10 cellular contexts compared by ENCODE assay signal in the genomic region with DNA sequence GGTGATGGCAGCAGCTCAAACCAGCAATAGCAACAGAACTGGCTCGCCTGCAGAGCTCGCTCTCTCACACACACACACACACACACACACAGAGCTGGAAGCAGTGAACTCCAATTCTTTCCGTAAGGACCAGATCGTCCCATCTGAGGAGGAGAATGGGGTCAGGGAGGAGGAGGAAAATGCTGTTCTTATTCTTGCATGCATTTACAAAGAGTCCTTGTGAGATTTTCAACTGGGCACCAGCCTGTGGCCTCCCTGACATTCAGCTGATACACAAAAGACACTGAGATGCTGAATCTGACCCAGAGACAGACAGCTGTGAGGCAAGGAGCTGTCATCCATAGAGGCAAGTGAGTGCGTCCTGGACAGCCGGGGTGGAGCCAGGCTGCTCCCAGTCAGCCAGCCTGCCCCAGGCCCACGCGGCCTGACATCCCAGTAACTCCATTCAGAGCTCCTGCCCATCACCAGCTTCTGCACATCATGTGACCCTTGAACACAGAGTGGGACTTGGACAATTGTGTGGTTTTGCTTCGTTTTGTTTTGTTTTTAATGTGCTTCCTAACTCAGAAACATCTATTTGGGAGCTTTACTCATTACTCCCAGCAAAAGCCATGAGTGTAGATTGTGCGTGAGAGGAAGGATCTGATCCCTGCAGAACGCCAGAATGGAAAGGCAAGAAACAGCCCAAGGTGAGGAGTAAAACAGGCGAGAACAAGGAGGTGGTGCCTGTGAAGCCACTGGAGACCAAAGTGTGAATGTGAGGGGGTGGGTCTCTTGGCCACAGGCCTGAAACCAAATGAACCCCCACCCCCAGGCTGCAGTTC. TPM values are rescaled to one million over a fixed set of nuclear protein-coding genes. Genes with fewer than 3 reads are reported as not detected.
DNase-seq lines count a peak whose midpoint lies in the region; ATAC-seq, FAIRE-seq and TF ChIP-seq lines count a peak whose summit lies in the region.
"Had no signal": no experiment of that assay in that cellular context is flagged by ENCODE, and none has a peak within 500 bp of the region (broad histone marks: within the 10 kb centered on the region; RNA-seq: fewer than 3 reads in every experiment).

No MANE protein-coding gene starts in this region.

- H3K36me3 ChIP-seq in parathyroid adenoma (ENCODE audit: control insufficient read depth, insufficient read depth, low read length), result no peaks in the 10 kb centered on the region

- peaks cover 57% of the 10 kb centered on the region for H3K36me3 Mint-ChIP-seq in Calu3 (ENCODE audit: insufficient read depth, unreplicated experiment)

- intact Hi-C loops in Calu3 (cut with micrococcal nuclease; ENCODE audit: unreplicated experiment), result no loop called here

- no peak for FAIRE-seq in D721Med (lab: Jason Lieb, UNC)

- H3K79me2 ChIP-seq in parathyroid adenoma, result peaks cover 17% of the 10 kb centered on the region

- in situ Hi-C loops in SK-MEL-5 (cut with HindIII; ENCODE audit: low pct_unique_long_range_greater_than_20kb, low sequenced_read_pairs), result no loop called here

- H3K9me3 Mint-ChIP-seq in Calu3 (ENCODE audit: low read depth, unreplicated experiment), result no peaks in the 10 kb centered on the region

- peaks cover 16% of the 10 kb centered on the region for H3K4me1 Mint-ChIP-seq in Calu3 (ENCODE audit: low read depth, unreplicated experiment)

- CTCF ChIA-PET in Calu3 (lab: Charles Lee), result no interaction called here

- H3K4me3 ChIP-seq in parathyroid adenoma (ENCODE audit: low read depth, low read length), result no peak overlapping the region
- H3K4me3 ChIP-seq: SK-N-MC had no signal

- H3K27ac ChIP-seq in parathyroid adenoma, result peak overlapping the region; percentile 84
- H3K27ac ChIP-seq: SK-N-MC had no signal

- peak overlapping the region; percentile 89 for H3K4me3 Mint-ChIP-seq in Calu3 (ENCODE audit: low read depth, unreplicated experiment)

- ATAC-seq in activated CD4-positive, CD25-positive, alpha-beta regulatory T cell treated with anti-CD3 and anti-CD28 coated beads, Interleukin-2, amount 50 U/mL, for 24 hours, result no peak

- H3K27me3 ChIP-seq in parathyroid adenoma (ENCODE audit: control insufficient read depth, insufficient read depth, low read length), result no peaks in the 10 kb centered on the region

- no peaks in the 10 kb centered on the region for H3K9me3 ChIP-seq in parathyroid adenoma (ENCODE audit: control insufficient read depth, low read length)

- no peaks in the 10 kb centered on the region for H3K27me3 Mint-ChIP-seq in Calu3 (ENCODE audit: unreplicated experiment)

- no peak for TF ChIP-seq CTCF in Calu3 (IDR thresholded peaks at IDR 0.05; ENCODE audit: unreplicated experiment)
- no peak for TF ChIP-seq CTCF in parathyroid adenoma (IDR thresholded peaks at IDR 0.05)
- no peak for TF ChIP-seq CTCF in D721Med (IDR thresholded peaks at IDR 0.05; ENCODE audit: insufficient read depth, missing control alignments)

- peak overlapping the region; percentile 66 for H3K27ac Mint-ChIP-seq in Calu3 (ENCODE audit: unreplicated experiment)

- H2AFZ ChIP-seq in parathyroid adenoma, result no peak overlapping the region

- BruUV-seq in Calu3 (replicated peaks; lab: Mats Ljungman, UMichigan), result no TSS peak

- H3K4me1 ChIP-seq in parathyroid adenoma, result peaks cover 12% of the 10 kb centered on the region

- H3K9ac ChIP-seq in parathyroid adenoma, result no peak overlapping the region

- DNase-seq in Calu3 (no peak), SK-MEL-5 (ENCODE audit: low read depth, low spot score) (peak; percentile 59), fibroblast of peridontal ligament (ENCODE audit: extremely low read depth) (peak; percentile 22), NCI-H2227 (lab: John Stamatoyannopoulos, UW; ENCODE audit: unreplicated experiment) (no peak), NCI-H1092 (lab: John Stamatoyannopoulos, UW) (no peak), D721Med (ENCODE audit: insufficient read length, low spot score) (no peak)

- H3K4me2 ChIP-seq in parathyroid adenoma (ENCODE audit: low read length), result no peak overlapping the region

RNA-seq across cellular contexts. Expression of gene SERPINB9, which starts 2.1 kb away (rescaled TPM):
- 17.2 and 22.9 TPM in 2 replicates for total RNA-seq in Calu3 (2022)
- not detected in 2 replicates for total RNA-seq in SK-MEL-5 (2014; rRNA removed; shearing (Covaris generic))
- polyA plus RNA-seq in SK-MEL-5 (2015; cell fraction: cytosol; rRNA removed), result not detected in 2 replicates
- polyA plus RNA-seq in SK-MEL-5 (2015; cell fraction: nucleus; rRNA removed), result 0.04 TPM in 1 of 2 replicates, not detected in the other
- total RNA-seq: HT1080 had no signal

RNA-seq across cellular contexts. Expression of gene SERPINB1, which starts 59.4 kb away (rescaled TPM):
- 56.3 and 78.5 TPM in 2 replicates for total RNA-seq in Calu3 (2022)
- total RNA-seq in SK-MEL-5 (2014; rRNA removed; shearing (Covaris generic)), result 3.7 and 4.4 TPM in 2 replicates
- polyA plus RNA-seq in SK-MEL-5 (2015; cell fraction: cytosol; rRNA removed), result 5.8 and 7.5 TPM in 2 replicates
- 1.3 and 3.2 TPM in 2 replicates for polyA plus RNA-seq in SK-MEL-5 (2015; cell fraction: nucleus; rRNA removed)

Comparison
In these comparisons a context has a peak if more than half of its experiments do, and no peak if none do; other contexts are left out.
1. DNase-seq: peak in SK-MEL-5 (single experiment) and fibroblast of peridontal ligament (single experiment); none in Calu3 (single experiment), NCI-H2227 (single experiment), NCI-H1092 (single experiment) and D721Med (single experiment).
2. RNA of gene SERPINB9, which starts 2.1 kb away (total RNA-seq): 17.2 to 22.9 TPM in Calu3; not detected in SK-MEL-5; every median in the first group is over 10 times any median in the second.
3. RNA of gene SERPINB1, which starts 59.4 kb away (total RNA-seq): 56.3 to 78.5 TPM in Calu3; 3.7 to 4.4 TPM in SK-MEL-5; every median in the first group is over 10 times any median in the second.